In genomic region chr17:27456681-27457404, GRCh38 we compare ENCODE assay signal across 8 cellular contexts. TPM values are rescaled to one million over a fixed set of nuclear protein-coding genes. Genes with fewer than 3 reads are reported as not detected.
A peak's percentile ranks its signal among the peaks of the same experiment; 100 is the strongest.
DNase-seq lines count a peak whose midpoint lies in the region; ATAC-seq and TF ChIP-seq lines count a peak whose summit lies in the region.

No MANE protein-coding gene starts in this region.

- peak overlapping the region; percentile 80 for H4K5ac ChIP-seq in IMR-90 (ENCODE audit: low read depth, low read length)

- H3K27me3 ChIP-seq in Caco-2 (replicated peaks; ENCODE audit: control insufficient read depth, insufficient read depth, low read length) (no peaks in the 10 kb centered on the region), IMR-90 (ENCODE audit: control insufficient read depth, insufficient read depth, low read length) (no peaks in the 10 kb centered on the region), body of pancreas (no peaks in the 10 kb centered on the region), right lobe of liver (no peaks in the 10 kb centered on the region), thyroid gland (no peaks in the 10 kb centered on the region)

- H3K9me3 ChIP-seq in Caco-2 (no peaks in the 10 kb centered on the region), IMR-90 (ENCODE audit: control insufficient read depth, insufficient read depth, low read length) (no peaks in the 10 kb centered on the region), body of pancreas (no peaks in the 10 kb centered on the region), right lobe of liver (no peaks in the 10 kb centered on the region), thyroid gland (no peaks in the 10 kb centered on the region)

- H3K4me3 Mint-ChIP-seq in Caco-2 (ENCODE audit: unreplicated experiment): peak overlapping the region; percentile 89

- H3K4me3 ChIP-seq in Caco-2 (ENCODE audit: low read depth, low read length) (peak overlapping the region; percentile 79), IMR-90 (ENCODE audit: insufficient read depth, low read depth, low read length) (peak overlapping the region; percentile 100), body of pancreas (peak overlapping the region; percentile 48 to 65), right lobe of liver (peak overlapping the region; percentile 75 to 77 (median 75)), thyroid gland (replicated peaks in 1 of 3) (peak overlapping the region; percentile 19 to 77 (median 41))

- peak overlapping the region; percentile 98 for H3K4me2 ChIP-seq in IMR-90 (ENCODE audit: low read depth, low read length)

- peak overlapping the region; percentile 76 for H3K27ac Mint-ChIP-seq in Caco-2 (ENCODE audit: unreplicated experiment)

- ATAC-seq in IMR-90 (ENCODE audit: low read depth) (no peak; the same call in 1 of the 2 replicates), body of pancreas (no peak), right lobe of liver (no peak), HG02938 (IDR thresholded peaks at IDR 0.05; ENCODE audit: unreplicated experiment) (no peak), GM18498 (IDR thresholded peaks at IDR 0.05; ENCODE audit: unreplicated experiment) (no peak), GM18517 (IDR thresholded peaks at IDR 0.05; ENCODE audit: unreplicated experiment) (no peak)

- no TSS peak for BruUV-seq in Caco-2 (replicated peaks; lab: Mats Ljungman, UMichigan)
- no TSS peak for BruUV-seq in IMR-90 (replicated peaks; lab: Mats Ljungman, UMichigan)

- no peak for TF ChIP-seq CTCF in Caco-2 (IDR thresholded peaks at IDR 0.05; ENCODE audit: insufficient read depth in 1 of 2, low read depth in 1 of 2, low read length in 1 of 2, severe bottlenecking in 1 of 2, unreplicated experiment in 1 of 2)
- no peak for TF ChIP-seq CTCF in IMR-90 (conservative IDR thresholded peaks at IDR 0.05; ENCODE audit: low read depth, low read length)
- TF ChIP-seq CTCF in body of pancreas (IDR thresholded peaks at IDR 0.05): no peak
- no peak for TF ChIP-seq CTCF in right lobe of liver (IDR thresholded peaks at IDR 0.05)
- TF ChIP-seq CTCF in thyroid gland (IDR thresholded peaks at IDR 0.05): no peak

- H3K9ac ChIP-seq in IMR-90 (ENCODE audit: low read depth, low read length): peak overlapping the region; percentile 100

- H2BK120ac ChIP-seq in IMR-90 (ENCODE audit: low read depth, low read length): peak overlapping the region; percentile 80

- peak overlapping the region; percentile 88 for H3K4ac ChIP-seq in IMR-90 (ENCODE audit: low read depth, low read length)

- H2AK9ac ChIP-seq in IMR-90 (replicated peaks; ENCODE audit: low read depth, low read length, poor library complexity): peak overlapping the region; percentile 60

- H2BK20ac ChIP-seq in IMR-90 (ENCODE audit: low read depth, low read length): peak overlapping the region; percentile 14; the same call in 1 of the 2 replicates

- TF ChIP-seq POLR2A in IMR-90 (IDR thresholded peaks at IDR 0.05; ENCODE audit: low read depth, low read length) (no peak), body of pancreas (IDR thresholded peaks at IDR 0.05) (no peak), right lobe of liver (IDR thresholded peaks at IDR 0.05) (no peak), thyroid gland (IDR thresholded peaks at IDR 0.05) (no peak)

- peak overlapping the region; percentile 34 to 54; a peak in 2 of 4 replicates for H4K8ac ChIP-seq in IMR-90 (ENCODE audit: low read depth in 2 of 2, low read length in 2 of 2)

- in situ Hi-C loops in IMR-90 (cut with MboI; ENCODE audit: low sequenced_read_pairs): loop anchor here (5.0 kb wide), 1 partner anchor 130 kb away; no protein-coding TSS in a partner anchor

- no peak for TF ChIP-seq RAD21 in IMR-90 (IDR thresholded peaks at IDR 0.05; ENCODE audit: low read length)

- H3K27ac ChIP-seq in IMR-90 (ENCODE audit: insufficient read depth, low read length): peak overlapping the region; percentile 93
- H3K27ac ChIP-seq in body of pancreas: peak overlapping the region; percentile 51 to 82 (median 80)
- H3K27ac ChIP-seq in right lobe of liver: peak overlapping the region; percentile 36 to 47 (median 40)
- H3K27ac ChIP-seq in thyroid gland: peak overlapping the region; percentile 83 to 92 (median 85)

- H3K79me1 ChIP-seq in IMR-90 (ENCODE audit: low read depth in 1 of 2, low read length in 2 of 2): peaks cover 29 to 49% of the 10 kb centered on the region in 2 experiments

- H2BK15ac ChIP-seq in IMR-90 (ENCODE audit: low read depth, low read length): no peak overlapping the region

- POLR2A ChIA-PET in Caco-2 (lab: Charles Lee): interaction anchor here (0.6 to 1.3 kb wide), 7 partner anchors 38 to 141 kb away, joined by 3 to 9 read pairs (median 3); no protein-coding TSS in a partner anchor
- POLR2A ChIA-PET in IMR-90 (lab: Charles Lee; ENCODE audit: unreplicated experiment): no interaction called here

- DNase-seq in Caco-2 (no peak), IMR-90 (no peak), body of pancreas (peak in 3 of 4 donors; percentile 40 to 51 (median 45)), right lobe of liver (peak in 2 of 3 donors; percentile 36 to 61), thyroid gland (peak; percentile 19 to 50)

- H3K9me3 Mint-ChIP-seq in Caco-2 (ENCODE audit: unreplicated experiment): no peaks in the 10 kb centered on the region

- peaks cover 49% of the 10 kb centered on the region for H4K20me1 ChIP-seq in IMR-90 (ENCODE audit: insufficient read depth, low read length)

- dilution Hi-C loops in IMR-90 (cut with HindIII; ENCODE audit: low sequenced_read_pairs, unreplicated experiment): no loop called here

- H3K14ac ChIP-seq in IMR-90 (replicated peaks; ENCODE audit: low read depth, low read length): peak overlapping the region; percentile 82

- peaks cover 35% of the 10 kb centered on the region for H3K4me1 ChIP-seq in Caco-2
- H3K4me1 ChIP-seq in IMR-90 (ENCODE audit: control insufficient read depth, insufficient read depth, low read length): peaks cover 25% of the 10 kb centered on the region
- H3K4me1 ChIP-seq in body of pancreas: peaks cover 51% of the 10 kb centered on the region
- H3K4me1 ChIP-seq in right lobe of liver: peaks cover 0 to 22% (median 8%) of the 10 kb centered on the region in 4 donors
- H3K4me1 ChIP-seq in thyroid gland: peaks cover 27 to 44% of the 10 kb centered on the region in 2 donors

- H3K36me3 Mint-ChIP-seq in Caco-2 (ENCODE audit: insufficient read depth, unreplicated experiment): no peaks in the 10 kb centered on the region

- H3K56ac ChIP-seq in IMR-90 (ENCODE audit: extremely low read depth, insufficient read depth, low read length): peak overlapping the region; percentile 72

- peak overlapping the region; percentile 89 for H2AFZ ChIP-seq in IMR-90 (replicated peaks; ENCODE audit: low read length, poor library complexity)

- H3K27me3 Mint-ChIP-seq in Caco-2 (ENCODE audit: insufficient read depth, unreplicated experiment): no peaks in the 10 kb centered on the region

- peak overlapping the region; percentile 71 for H2BK5ac ChIP-seq in IMR-90 (ENCODE audit: low read depth, low read length, poor library complexity, severe bottlenecking)

- peak overlapping the region; percentile 98 for H3K18ac ChIP-seq in IMR-90 (ENCODE audit: low read depth, low read length)

- CTCF ChIA-PET in Caco-2 (lab: Charles Lee) (interaction anchor here (0.7 to 2.3 kb wide), 29 partner anchors 8 to 423 kb away, joined by 3 to 95 read pairs (median 6); no protein-coding TSS in a partner anchor), IMR-90 (lab: Yijun Ruan, JAX) (interaction anchor here (2.2 kb wide), 1 partner anchor 143 kb away, joined by 11 read pairs; no protein-coding TSS in a partner anchor)

- peak overlapping the region; percentile 80 for H2AK5ac ChIP-seq in IMR-90 (ENCODE audit: low read depth, low read length)

- peak overlapping the region; percentile 34; the same call in 1 of the 2 replicates for H4K91ac ChIP-seq in IMR-90 (ENCODE audit: insufficient read depth, low read depth, low read length)

- peaks cover 42% of the 10 kb centered on the region for H3K4me1 Mint-ChIP-seq in Caco-2 (ENCODE audit: low read depth, unreplicated experiment)

- peak overlapping the region; percentile 98 for H3K23ac ChIP-seq in IMR-90 (ENCODE audit: low read depth, low read length)

- intact Hi-C loops in Caco-2 (cut with micrococcal nuclease; ENCODE audit: unreplicated experiment): loop anchor here (1.0 to 2.0 kb wide), 3 partner anchors 37 to 144 kb away; no protein-coding TSS in a partner anchor
- intact Hi-C loops in IMR-90 (cut with micrococcal nuclease): loop anchor here (1.0 to 10.0 kb wide), 6 partner anchors 78 to 428 kb away; no protein-coding TSS in a partner anchor
- intact Hi-C loops in body of pancreas (cut with DNase I): no loop called here
- intact Hi-C loops in right lobe of liver (cut with DNase I): no loop called here
- intact Hi-C loops in thyroid gland (cut with DNase I): loop anchor here (10.0 kb wide), 1 partner anchor 138 kb away; no protein-coding TSS in a partner anchor

- peaks cover 9% of the 10 kb centered on the region for H3K9me1 ChIP-seq in IMR-90 (ENCODE audit: insufficient read depth, low read length)

- 0% methylated on average over 3 of the region's 58 CpGs; no CpG with 5 or more reads in 1 of the 2 experiments for WGBS in IMR-90 (ENCODE audit: extremely low coverage in 2 of 2, insufficient read length in 1 of 2), 2 experiments
- WGBS in body of pancreas, 2 donors: 0 to 2% methylated on average over 9 to 42 of the region's 58 CpGs
- 3% methylated on average over 24 of the region's 58 CpGs for WGBS in right lobe of liver (ENCODE audit: insufficient coverage, low coverage, low lambda C conversion rate, missing lambda C conversion rate)
- 0% methylated on average over 21 to 24 of the region's 58 CpGs for WGBS in thyroid gland, 2 donors

- no peaks in the 10 kb centered on the region for H3K36me3 ChIP-seq in Caco-2 (ENCODE audit: control insufficient read depth, insufficient read depth, low read length)
- peaks cover 8% of the 10 kb centered on the region; the same call in 1 of the 2 replicates for H3K36me3 ChIP-seq in IMR-90 (ENCODE audit: control insufficient read depth, insufficient read depth, low read length)
- no peaks in the 10 kb centered on the region for H3K36me3 ChIP-seq in body of pancreas (replicated peaks in 1 of 2; ENCODE audit: insufficient read depth in 1 of 2, low read depth in 2 of 2)
- H3K36me3 ChIP-seq in right lobe of liver: no peaks in the 10 kb centered on the region
- no peaks in the 10 kb centered on the region for H3K36me3 ChIP-seq in thyroid gland

TF ChIP-seq in IMR-90, 13 proteins besides CTCF, POLR2A, EP300 and RAD21 (continues in another document):
- no peak for TF ChIP-seq CHD1 (IDR thresholded peaks at IDR 0.05; ENCODE audit: low read depth, low read length)

RNA-seq across cellular contexts. Expression of gene KSR1, which starts 0.6 kb away (rescaled TPM):
- total RNA-seq in Caco-2 (2022) (88.9 and 91.5 TPM in 2 replicates), IMR-90 (2012; rRNA removed) (8.9 and 12.5 TPM in 2 replicates), body of pancreas (100 to 1,000 TPM in 1 of 2 donors, 10 to 100 TPM in 1; 99.9 to 142 TPM), right lobe of liver (10 to 100 TPM in 1 of 6 experiments, 1 to 10 TPM in 5; 5.9 to 12.9 (median 8.7) TPM), thyroid gland (10 to 100 TPM; 35.9 to 75.5 (median 67.7) TPM)
- polyA plus RNA-seq in IMR-90 (2012; rRNA removed): 19.5 and 21.9 TPM in 2 replicates
- 12.2 and 18.8 TPM in 2 replicates for polyA plus RNA-seq in IMR-90 (2012; cell fraction: cytosol; rRNA removed)
- polyA plus RNA-seq in IMR-90 (2012; cell fraction: nucleus; rRNA removed; ENCODE audit: low replicate concordance): 83.2 and 123 TPM in 2 replicates

Comparison
In these comparisons a context has a peak if more than half of its experiments do, and no peak if none do; other contexts are left out.
1. DNase-seq: peak in body of pancreas (3 of 4), right lobe of liver (2 of 3) and thyroid gland (2 of 2); none in Caco-2 (0 of 2) and IMR-90 (single experiment).
2. H3K4me3 ChIP-seq: peak in every context shown above with its lines; median percentile 100 in IMR-90; 79 in Caco-2; 75 in right lobe of liver; 56 in body of pancreas; 41 in thyroid gland.
3. H3K27ac ChIP-seq: peak in every context shown above with its lines; median percentile 93 in IMR-90; 85 in thyroid gland; 80 in body of pancreas; 40 in right lobe of liver.
4. intact Hi-C loops: an anchor here in Caco-2 (1.0 to 2.0 kb wide), IMR-90 (1.0 to 10.0 kb wide) and thyroid gland (10.0 kb wide); none called in body of pancreas and right lobe of liver.